In the genomic region with DNA sequence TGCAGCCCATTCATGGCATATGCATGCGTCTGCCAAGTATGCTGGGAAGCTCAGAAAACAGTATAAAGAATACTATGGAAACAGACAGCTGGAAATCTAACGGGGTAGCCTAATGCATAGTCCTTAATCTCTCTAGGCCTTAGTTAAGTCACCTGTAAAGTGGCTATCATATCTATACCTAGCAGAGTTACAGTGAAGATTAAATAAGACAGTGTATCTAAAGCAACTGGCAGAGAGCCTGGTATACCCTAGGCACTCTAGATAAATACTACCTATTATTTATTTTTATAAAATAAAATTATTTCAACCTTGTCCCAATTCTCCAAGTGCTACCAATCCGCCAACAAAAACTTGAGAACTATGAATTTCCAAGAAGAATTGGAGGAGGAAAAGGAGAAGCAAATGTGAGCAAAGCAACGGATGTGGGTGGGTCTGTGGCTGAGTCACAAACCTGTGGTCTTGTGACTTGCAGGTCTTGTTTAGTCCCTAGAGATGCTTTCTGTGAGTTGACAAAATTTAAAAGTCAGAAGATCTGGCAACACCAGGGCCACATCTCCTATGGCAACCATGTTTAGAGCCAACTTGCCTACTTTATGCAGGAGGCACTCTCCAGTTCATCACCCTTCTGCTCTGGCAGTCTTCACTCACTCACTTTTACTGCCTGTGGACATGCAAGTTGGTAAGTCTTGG, we compare ENCODE assay signal across 1 cellular context.
A peak's percentile ranks its signal among the peaks of the same experiment; 100 is the strongest.
TF ChIP-seq lines count a peak whose summit lies in the region.

No MANE protein-coding gene starts in this region.

TF ChIP-seq in K562, 482 proteins besides CTCF, POLR2A, EP300 and RAD21 (continued from another document and continues in another):
- TF ChIP-seq, protein P1, sequence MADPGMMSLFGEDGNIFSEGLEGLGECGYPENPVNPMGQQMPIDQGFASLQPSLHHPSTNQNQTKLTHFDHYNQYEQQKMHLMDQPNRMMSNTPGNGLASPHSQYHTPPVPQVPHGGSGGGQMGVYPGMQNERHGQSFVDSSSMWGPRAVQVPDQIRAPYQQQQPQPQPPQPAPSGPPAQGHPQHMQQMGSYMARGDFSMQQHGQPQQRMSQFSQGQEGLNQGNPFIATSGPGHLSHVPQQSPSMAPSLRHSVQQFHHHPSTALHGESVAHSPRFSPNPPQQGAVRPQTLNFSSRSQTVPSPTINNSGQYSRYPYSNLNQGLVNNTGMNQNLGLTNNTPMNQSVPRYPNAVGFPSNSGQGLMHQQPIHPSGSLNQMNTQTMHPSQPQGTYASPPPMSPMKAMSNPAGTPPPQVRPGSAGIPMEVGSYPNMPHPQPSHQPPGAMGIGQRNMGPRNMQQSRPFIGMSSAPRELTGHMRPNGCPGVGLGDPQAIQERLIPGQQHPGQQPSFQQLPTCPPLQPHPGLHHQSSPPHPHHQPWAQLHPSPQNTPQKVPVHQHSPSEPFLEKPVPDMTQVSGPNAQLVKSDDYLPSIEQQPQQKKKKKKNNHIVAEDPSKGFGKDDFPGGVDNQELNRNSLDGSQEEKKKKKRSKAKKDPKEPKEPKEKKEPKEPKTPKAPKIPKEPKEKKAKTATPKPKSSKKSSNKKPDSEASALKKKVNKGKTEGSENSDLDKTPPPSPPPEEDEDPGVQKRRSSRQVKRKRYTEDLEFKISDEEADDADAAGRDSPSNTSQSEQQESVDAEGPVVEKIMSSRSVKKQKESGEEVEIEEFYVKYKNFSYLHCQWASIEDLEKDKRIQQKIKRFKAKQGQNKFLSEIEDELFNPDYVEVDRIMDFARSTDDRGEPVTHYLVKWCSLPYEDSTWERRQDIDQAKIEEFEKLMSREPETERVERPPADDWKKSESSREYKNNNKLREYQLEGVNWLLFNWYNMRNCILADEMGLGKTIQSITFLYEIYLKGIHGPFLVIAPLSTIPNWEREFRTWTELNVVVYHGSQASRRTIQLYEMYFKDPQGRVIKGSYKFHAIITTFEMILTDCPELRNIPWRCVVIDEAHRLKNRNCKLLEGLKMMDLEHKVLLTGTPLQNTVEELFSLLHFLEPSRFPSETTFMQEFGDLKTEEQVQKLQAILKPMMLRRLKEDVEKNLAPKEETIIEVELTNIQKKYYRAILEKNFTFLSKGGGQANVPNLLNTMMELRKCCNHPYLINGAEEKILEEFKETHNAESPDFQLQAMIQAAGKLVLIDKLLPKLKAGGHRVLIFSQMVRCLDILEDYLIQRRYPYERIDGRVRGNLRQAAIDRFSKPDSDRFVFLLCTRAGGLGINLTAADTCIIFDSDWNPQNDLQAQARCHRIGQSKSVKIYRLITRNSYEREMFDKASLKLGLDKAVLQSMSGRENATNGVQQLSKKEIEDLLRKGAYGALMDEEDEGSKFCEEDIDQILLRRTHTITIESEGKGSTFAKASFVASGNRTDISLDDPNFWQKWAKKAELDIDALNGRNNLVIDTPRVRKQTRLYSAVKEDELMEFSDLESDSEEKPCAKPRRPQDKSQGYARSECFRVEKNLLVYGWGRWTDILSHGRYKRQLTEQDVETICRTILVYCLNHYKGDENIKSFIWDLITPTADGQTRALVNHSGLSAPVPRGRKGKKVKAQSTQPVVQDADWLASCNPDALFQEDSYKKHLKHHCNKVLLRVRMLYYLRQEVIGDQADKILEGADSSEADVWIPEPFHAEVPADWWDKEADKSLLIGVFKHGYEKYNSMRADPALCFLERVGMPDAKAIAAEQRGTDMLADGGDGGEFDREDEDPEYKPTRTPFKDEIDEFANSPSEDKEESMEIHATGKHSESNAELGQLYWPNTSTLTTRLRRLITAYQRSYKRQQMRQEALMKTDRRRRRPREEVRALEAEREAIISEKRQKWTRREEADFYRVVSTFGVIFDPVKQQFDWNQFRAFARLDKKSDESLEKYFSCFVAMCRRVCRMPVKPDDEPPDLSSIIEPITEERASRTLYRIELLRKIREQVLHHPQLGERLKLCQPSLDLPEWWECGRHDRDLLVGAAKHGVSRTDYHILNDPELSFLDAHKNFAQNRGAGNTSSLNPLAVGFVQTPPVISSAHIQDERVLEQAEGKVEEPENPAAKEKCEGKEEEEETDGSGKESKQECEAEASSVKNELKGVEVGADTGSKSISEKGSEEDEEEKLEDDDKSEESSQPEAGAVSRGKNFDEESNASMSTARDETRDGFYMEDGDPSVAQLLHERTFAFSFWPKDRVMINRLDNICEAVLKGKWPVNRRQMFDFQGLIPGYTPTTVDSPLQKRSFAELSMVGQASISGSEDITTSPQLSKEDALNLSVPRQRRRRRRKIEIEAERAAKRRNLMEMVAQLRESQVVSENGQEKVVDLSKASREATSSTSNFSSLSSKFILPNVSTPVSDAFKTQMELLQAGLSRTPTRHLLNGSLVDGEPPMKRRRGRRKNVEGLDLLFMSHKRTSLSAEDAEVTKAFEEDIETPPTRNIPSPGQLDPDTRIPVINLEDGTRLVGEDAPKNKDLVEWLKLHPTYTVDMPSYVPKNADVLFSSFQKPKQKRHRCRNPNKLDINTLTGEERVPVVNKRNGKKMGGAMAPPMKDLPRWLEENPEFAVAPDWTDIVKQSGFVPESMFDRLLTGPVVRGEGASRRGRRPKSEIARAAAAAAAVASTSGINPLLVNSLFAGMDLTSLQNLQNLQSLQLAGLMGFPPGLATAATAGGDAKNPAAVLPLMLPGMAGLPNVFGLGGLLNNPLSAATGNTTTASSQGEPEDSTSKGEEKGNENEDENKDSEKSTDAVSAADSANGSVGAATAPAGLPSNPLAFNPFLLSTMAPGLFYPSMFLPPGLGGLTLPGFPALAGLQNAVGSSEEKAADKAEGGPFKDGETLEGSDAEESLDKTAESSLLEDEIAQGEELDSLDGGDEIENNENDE (IDR thresholded peaks at IDR 0.05; ENCODE audit: low read depth, low read length), result no peak
- no peak for TF ChIP-seq ZNF263 (CRISPR knock-in tag; IDR thresholded peaks at IDR 0.05; ENCODE audit: borderline replicate concordance)
- TF ChIP-seq MAFG (tag; conservative IDR thresholded peaks at IDR 0.05), result peak; percentile 38; the same call in 1 of the 2 replicates
- no peak for TF ChIP-seq ZNF77 (CRISPR knock-in tag; IDR thresholded peaks at IDR 0.05)
- no peak for TF ChIP-seq ZNF174 (CRISPR knock-in tag; IDR thresholded peaks at IDR 0.05)
- no peak for TF ChIP-seq NCOA6 (IDR thresholded peaks at IDR 0.05)
- TF ChIP-seq ZKSCAN8 (CRISPR knock-in tag; IDR thresholded peaks at IDR 0.05), result 0 out of 2 replicates have a peak, but pooled peaks have one; percentile 58
- no peak; the same call in 1 of the 2 replicates for TF ChIP-seq EGR1 (conservative IDR thresholded peaks at IDR 0.05)
- TF ChIP-seq BACH1 (tag; IDR thresholded peaks at IDR 0.05), result 0 out of 2 replicates have a peak, but pooled peaks have one; percentile 60
- TF ChIP-seq ZKSCAN3 (CRISPR knock-in tag; IDR thresholded peaks at IDR 0.05), result no peak
- peak; percentile 27 for TF ChIP-seq TAL1 (IDR thresholded peaks at IDR 0.05)
- TF ChIP-seq, protein P2, sequence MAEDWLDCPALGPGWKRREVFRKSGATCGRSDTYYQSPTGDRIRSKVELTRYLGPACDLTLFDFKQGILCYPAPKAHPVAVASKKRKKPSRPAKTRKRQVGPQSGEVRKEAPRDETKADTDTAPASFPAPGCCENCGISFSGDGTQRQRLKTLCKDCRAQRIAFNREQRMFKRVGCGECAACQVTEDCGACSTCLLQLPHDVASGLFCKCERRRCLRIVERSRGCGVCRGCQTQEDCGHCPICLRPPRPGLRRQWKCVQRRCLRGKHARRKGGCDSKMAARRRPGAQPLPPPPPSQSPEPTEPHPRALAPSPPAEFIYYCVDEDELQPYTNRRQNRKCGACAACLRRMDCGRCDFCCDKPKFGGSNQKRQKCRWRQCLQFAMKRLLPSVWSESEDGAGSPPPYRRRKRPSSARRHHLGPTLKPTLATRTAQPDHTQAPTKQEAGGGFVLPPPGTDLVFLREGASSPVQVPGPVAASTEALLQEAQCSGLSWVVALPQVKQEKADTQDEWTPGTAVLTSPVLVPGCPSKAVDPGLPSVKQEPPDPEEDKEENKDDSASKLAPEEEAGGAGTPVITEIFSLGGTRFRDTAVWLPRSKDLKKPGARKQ (CRISPR knock-in tag; IDR thresholded peaks at IDR 0.05), result no peak
- TF ChIP-seq, protein P3, sequence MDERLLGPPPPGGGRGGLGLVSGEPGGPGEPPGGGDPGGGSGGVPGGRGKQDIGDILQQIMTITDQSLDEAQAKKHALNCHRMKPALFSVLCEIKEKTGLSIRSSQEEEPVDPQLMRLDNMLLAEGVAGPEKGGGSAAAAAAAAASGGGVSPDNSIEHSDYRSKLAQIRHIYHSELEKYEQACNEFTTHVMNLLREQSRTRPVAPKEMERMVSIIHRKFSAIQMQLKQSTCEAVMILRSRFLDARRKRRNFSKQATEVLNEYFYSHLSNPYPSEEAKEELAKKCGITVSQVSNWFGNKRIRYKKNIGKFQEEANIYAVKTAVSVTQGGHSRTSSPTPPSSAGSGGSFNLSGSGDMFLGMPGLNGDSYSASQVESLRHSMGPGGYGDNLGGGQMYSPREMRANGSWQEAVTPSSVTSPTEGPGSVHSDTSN (CRISPR knock-in tag; IDR thresholded peaks at IDR 0.05; ENCODE audit: low read depth), result no peak
- TF ChIP-seq, protein P3 (tag; conservative IDR thresholded peaks at IDR 0.05; ENCODE audit: low read depth), result no peak
- TF ChIP-seq, protein P4, sequence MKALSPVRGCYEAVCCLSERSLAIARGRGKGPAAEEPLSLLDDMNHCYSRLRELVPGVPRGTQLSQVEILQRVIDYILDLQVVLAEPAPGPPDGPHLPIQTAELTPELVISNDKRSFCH (CRISPR knock-in tag; IDR thresholded peaks at IDR 0.05), result no peak
- TF ChIP-seq, protein P4 (tag; IDR thresholded peaks at IDR 0.05), result 0 out of 2 replicates have a peak, but pooled peaks have one; percentile 32
- TF ChIP-seq TEAD4 (IDR thresholded peaks at IDR 0.05; ENCODE audit: low read length), result no peak; the same call in 1 of the 2 replicates
- no peak for TF ChIP-seq TEAD4 (CRISPR knock-in tag; IDR thresholded peaks at IDR 0.05; ENCODE audit: borderline replicate concordance)
- TF ChIP-seq MYNN (IDR thresholded peaks at IDR 0.05), result peak; percentile 98
- peak; percentile 84 for TF ChIP-seq MYNN (CRISPR knock-in tag; IDR thresholded peaks at IDR 0.05)
- no peak for TF ChIP-seq SP2 (IDR thresholded peaks at IDR 0.05; ENCODE audit: extremely low read depth, low read depth, low read length, poor library complexity, severe bottlenecking)
- TF ChIP-seq, protein P5, sequence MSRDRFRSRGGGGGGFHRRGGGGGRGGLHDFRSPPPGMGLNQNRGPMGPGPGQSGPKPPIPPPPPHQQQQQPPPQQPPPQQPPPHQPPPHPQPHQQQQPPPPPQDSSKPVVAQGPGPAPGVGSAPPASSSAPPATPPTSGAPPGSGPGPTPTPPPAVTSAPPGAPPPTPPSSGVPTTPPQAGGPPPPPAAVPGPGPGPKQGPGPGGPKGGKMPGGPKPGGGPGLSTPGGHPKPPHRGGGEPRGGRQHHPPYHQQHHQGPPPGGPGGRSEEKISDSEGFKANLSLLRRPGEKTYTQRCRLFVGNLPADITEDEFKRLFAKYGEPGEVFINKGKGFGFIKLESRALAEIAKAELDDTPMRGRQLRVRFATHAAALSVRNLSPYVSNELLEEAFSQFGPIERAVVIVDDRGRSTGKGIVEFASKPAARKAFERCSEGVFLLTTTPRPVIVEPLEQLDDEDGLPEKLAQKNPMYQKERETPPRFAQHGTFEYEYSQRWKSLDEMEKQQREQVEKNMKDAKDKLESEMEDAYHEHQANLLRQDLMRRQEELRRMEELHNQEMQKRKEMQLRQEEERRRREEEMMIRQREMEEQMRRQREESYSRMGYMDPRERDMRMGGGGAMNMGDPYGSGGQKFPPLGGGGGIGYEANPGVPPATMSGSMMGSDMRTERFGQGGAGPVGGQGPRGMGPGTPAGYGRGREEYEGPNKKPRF (IDR thresholded peaks at IDR 0.05; ENCODE audit: low read depth, low read length), result no peak
- TF ChIP-seq CREM (IDR thresholded peaks at IDR 0.05; ENCODE audit: low read depth), result no peak
- TF ChIP-seq MTA2 (IDR thresholded peaks at IDR 0.05; ENCODE audit: low read depth), result no peak
- TF ChIP-seq, protein P6, sequence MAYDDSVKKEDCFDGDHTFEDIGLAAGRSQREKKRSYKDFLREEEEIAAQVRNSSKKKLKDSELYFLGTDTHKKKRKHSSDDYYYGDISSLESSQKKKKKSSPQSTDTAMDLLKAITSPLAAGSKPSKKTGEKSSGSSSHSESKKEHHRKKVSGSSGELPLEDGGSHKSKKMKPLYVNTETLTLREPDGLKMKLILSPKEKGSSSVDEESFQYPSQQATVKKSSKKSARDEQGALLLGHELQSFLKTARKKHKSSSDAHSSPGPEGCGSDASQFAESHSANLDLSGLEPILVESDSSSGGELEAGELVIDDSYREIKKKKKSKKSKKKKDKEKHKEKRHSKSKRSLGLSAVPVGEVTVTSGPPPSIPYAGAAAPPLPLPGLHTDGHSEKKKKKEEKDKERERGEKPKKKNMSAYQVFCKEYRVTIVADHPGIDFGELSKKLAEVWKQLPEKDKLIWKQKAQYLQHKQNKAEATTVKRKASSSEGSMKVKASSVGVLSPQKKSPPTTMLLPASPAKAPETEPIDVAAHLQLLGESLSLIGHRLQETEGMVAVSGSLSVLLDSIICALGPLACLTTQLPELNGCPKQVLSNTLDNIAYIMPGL (CRISPR knock-in tag; IDR thresholded peaks at IDR 0.05), result no peak
- no peak for TF ChIP-seq CHD1 (IDR thresholded peaks at IDR 0.05; ENCODE audit: low read length)
- TF ChIP-seq NCOR1 (IDR thresholded peaks at IDR 0.05), result no peak
- no peak for TF ChIP-seq TCFL5 (CRISPR knock-in tag; conservative IDR thresholded peaks at IDR 0.05)
- TF ChIP-seq POLR2AphosphoS5 (IDR thresholded peaks at IDR 0.05; ENCODE audit: control insufficient read depth, insufficient read depth, low read depth, low read length), result no peak
- no peak for TF ChIP-seq ZNF778 (CRISPR knock-in tag; IDR thresholded peaks at IDR 0.05)
- TF ChIP-seq, protein P7, sequence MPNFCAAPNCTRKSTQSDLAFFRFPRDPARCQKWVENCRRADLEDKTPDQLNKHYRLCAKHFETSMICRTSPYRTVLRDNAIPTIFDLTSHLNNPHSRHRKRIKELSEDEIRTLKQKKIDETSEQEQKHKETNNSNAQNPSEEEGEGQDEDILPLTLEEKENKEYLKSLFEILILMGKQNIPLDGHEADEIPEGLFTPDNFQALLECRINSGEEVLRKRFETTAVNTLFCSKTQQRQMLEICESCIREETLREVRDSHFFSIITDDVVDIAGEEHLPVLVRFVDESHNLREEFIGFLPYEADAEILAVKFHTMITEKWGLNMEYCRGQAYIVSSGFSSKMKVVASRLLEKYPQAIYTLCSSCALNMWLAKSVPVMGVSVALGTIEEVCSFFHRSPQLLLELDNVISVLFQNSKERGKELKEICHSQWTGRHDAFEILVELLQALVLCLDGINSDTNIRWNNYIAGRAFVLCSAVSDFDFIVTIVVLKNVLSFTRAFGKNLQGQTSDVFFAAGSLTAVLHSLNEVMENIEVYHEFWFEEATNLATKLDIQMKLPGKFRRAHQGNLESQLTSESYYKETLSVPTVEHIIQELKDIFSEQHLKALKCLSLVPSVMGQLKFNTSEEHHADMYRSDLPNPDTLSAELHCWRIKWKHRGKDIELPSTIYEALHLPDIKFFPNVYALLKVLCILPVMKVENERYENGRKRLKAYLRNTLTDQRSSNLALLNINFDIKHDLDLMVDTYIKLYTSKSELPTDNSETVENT (CRISPR knock-in tag; IDR thresholded peaks at IDR 0.05), result no peak
- TF ChIP-seq STAG1 (CRISPR knock-in tag; IDR thresholded peaks at IDR 0.05; ENCODE audit: borderline replicate concordance), result no peak
- TF ChIP-seq NCOA2 (IDR thresholded peaks at IDR 0.05; ENCODE audit: partially characterized antibody in 2 of 2), result no peak
- TF ChIP-seq ARHGAP35 (IDR thresholded peaks at IDR 0.05; ENCODE audit: partially characterized antibody), result no peak
